Comparison of ENCODE assay signal across 16 cellular contexts in genomic region chr16:27404163-27404823, GRCh38. TPM values are rescaled to one million over a fixed set of nuclear protein-coding genes. Genes with fewer than 3 reads are reported as not detected.
DNase-seq lines count a peak whose midpoint lies in the region; ATAC-seq, FAIRE-seq and TF ChIP-seq lines count a peak whose summit lies in the region.
"Had no signal": no experiment of that assay in that cellular context is flagged by ENCODE, and none has a peak within 500 bp of the region (broad histone marks: within the 10 kb centered on the region; RNA-seq: fewer than 3 reads in every experiment).

No MANE protein-coding gene starts in this region.

- no peak overlapping the region for H2AK5ac ChIP-seq in H1 (ENCODE audit: low read depth, low read length)

- no peak for TF ChIP-seq RAD21 in H1 (IDR thresholded peaks at IDR 0.05 in 1 of 2, conservative IDR thresholded peaks at IDR 0.05 in 1 of 2; ENCODE audit: low read depth in 2 of 2, low read length in 2 of 2)

- no peak overlapping the region for H3K23ac ChIP-seq in H1 (ENCODE audit: insufficient read length)

- H3K18ac ChIP-seq in H1 (ENCODE audit: extremely low read depth, low read length) = no peak overlapping the region

- peaks cover 60% of the 10 kb centered on the region for H3K36me3 Mint-ChIP-seq in activated CD4-positive, alpha-beta T cell treated with anti-CD3 and anti-CD28 coated beads for 36 hours (ENCODE audit: low read depth)
- peaks cover 38% of the 10 kb centered on the region for H3K36me3 Mint-ChIP-seq in T-helper 1 cell treated with Interleukin-12 subunit alpha and Interleukin-12 subunit beta and Interleukin-4 antibody, amounts not matched to agents 30 μg/mL and 1 μg/mL, for 36 hours (ENCODE audit: low read depth)
- H3K36me3 Mint-ChIP-seq in stimulated activated memory B cell treated with anti-CD40 and anti-IgM and Interleukin-4, amounts not matched to agents 10 μg/mL and 1 μg/mL and 100 μg/mL, for 72 hours = peaks cover 46% of the 10 kb centered on the region

- H2BK120ac ChIP-seq in H1 (replicated peaks; ENCODE audit: low read depth, low read length) = no peak overlapping the region

- no peak for TF ChIP-seq CTCF in H1 (IDR thresholded peaks at IDR 0.05; ENCODE audit: control extremely low read depth in 1 of 3, insufficient read depth in 1 of 3, low read depth in 1 of 3, low read length in 3 of 3)
- TF ChIP-seq CTCF in hepatocyte (IDR thresholded peaks at IDR 0.05; ENCODE audit: poor library complexity) = no peak

- H3K9me3 ChIP-seq in H1 (ENCODE audit: insufficient read depth in 2 of 2, low read depth in 1 of 2, low read length in 1 of 2) (no peaks in the 10 kb centered on the region), hepatocyte (ENCODE audit: low read depth) (no peaks in the 10 kb centered on the region)
- H3K9me3 ChIP-seq: ascending aorta, gastrocnemius medialis had no signal

- no peak overlapping the region for H3K9ac ChIP-seq in H1 (replicated peaks in 1 of 4; ENCODE audit: extremely low read depth in 1 of 4, low read depth in 3 of 4, low read length in 3 of 4)

- no peaks in the 10 kb centered on the region for H4K20me1 ChIP-seq in H1 (replicated peaks in 1 of 2; ENCODE audit: control insufficient read depth in 1 of 2, insufficient read depth in 2 of 2, low read length in 2 of 2)
- no peaks in the 10 kb centered on the region for H4K20me1 ChIP-seq in hepatocyte (ENCODE audit: insufficient read depth, poor library complexity, severe bottlenecking)

- H2AFZ ChIP-seq in H1 (ENCODE audit: low read length) (no peak overlapping the region), hepatocyte (no peak overlapping the region)

- no peak overlapping the region for H4K5ac ChIP-seq in H1 (ENCODE audit: insufficient read length, low read depth, low read length)

- intact Hi-C loops in activated CD4-positive, alpha-beta T cell treated with anti-CD3 and anti-CD28 coated beads for 36 hours (cut with DNase I, micrococcal nuclease) = loop anchor here in 1 of 2 experiments (1.0 to 10.0 kb wide), 2 partner anchors 25 to 791 kb away; no protein-coding TSS in a partner anchor

- FAIRE-seq in H1 (lab: Jason Lieb, UNC) = no peak

- peak; percentile 69 for DNase-seq in activated CD4-positive, alpha-beta T cell treated with anti-CD3 and anti-CD28 coated beads for 36 hours
- no peak for DNase-seq in activated CD4-positive, alpha-beta T cell treated with anti-CD3 and anti-CD28 coated beads, Interleukin-2, amount 50 U/mL, for 1 hour
- DNase-seq in H1 (ENCODE audit: low read depth in 1 of 2, low spot score in 2 of 2) (no peak), NCI-H774 (lab: John Stamatoyannopoulos, UW) (no peak), hepatocyte (ENCODE audit: low spot score) (no peak)
- DNase-seq: 8988T; activated CD4-positive, CD25-positive, alpha-beta regulatory T cell treated with anti-CD3 and anti-CD28 coated beads, Interleukin-2, amount 50 U/mL, for 72 hours; DMS153; gastrocnemius medialis; left cardiac atrium; occipital lobe; SHP77 treated with DMSO at 0.1 percent for 48 hours had no signal

- H2BK15ac ChIP-seq in H1 (ENCODE audit: low read length) = peak overlapping the region; percentile 46; the same call in 1 of the 2 replicates

- H2BK20ac ChIP-seq in H1 (ENCODE audit: low read length) = no peak overlapping the region

- CTCF ChIA-PET in activated CD4-positive, alpha-beta T cell treated with anti-CD3 and anti-CD28 coated beads for 36 hours (lab: Charles Lee) = interaction anchor here (0.6 to 7.4 kb wide), 10 partner anchors 10 to 234 kb away, joined by 3 to 51 read pairs (median 4); no protein-coding TSS in a partner anchor
- CTCF ChIA-PET in H1 (lab: Charles Lee; ENCODE audit: partially characterized antibody) = interaction anchor here (0.9 to 1.6 kb wide), 7 partner anchors 11 to 143 kb away, joined by 3 to 6 read pairs (median 3); no protein-coding TSS in a partner anchor

- no peaks in the 10 kb centered on the region for H3K27me3 Mint-ChIP-seq in activated CD4-positive, alpha-beta T cell treated with anti-CD3 and anti-CD28 coated beads for 36 hours
- no peaks in the 10 kb centered on the region for H3K27me3 Mint-ChIP-seq in T-helper 1 cell treated with Interleukin-12 subunit alpha and Interleukin-12 subunit beta and Interleukin-4 antibody, amounts not matched to agents 30 μg/mL and 1 μg/mL, for 36 hours (ENCODE audit: low read depth)
- no peaks in the 10 kb centered on the region for H3K27me3 Mint-ChIP-seq in stimulated activated memory B cell treated with anti-CD40 and anti-IgM and Interleukin-4, amounts not matched to agents 10 μg/mL and 1 μg/mL and 100 μg/mL, for 72 hours

- H3K9me3 Mint-ChIP-seq in activated CD4-positive, alpha-beta T cell treated with anti-CD3 and anti-CD28 coated beads for 36 hours (ENCODE audit: low read depth) = no peaks in the 10 kb centered on the region
- H3K9me3 Mint-ChIP-seq in T-helper 1 cell treated with Interleukin-12 subunit alpha and Interleukin-12 subunit beta and Interleukin-4 antibody, amounts not matched to agents 30 μg/mL and 1 μg/mL, for 36 hours = no peaks in the 10 kb centered on the region
- H3K9me3 Mint-ChIP-seq in stimulated activated memory B cell treated with anti-CD40 and anti-IgM and Interleukin-4, amounts not matched to agents 10 μg/mL and 1 μg/mL and 100 μg/mL, for 72 hours = peaks cover 3% of the 10 kb centered on the region

- no peak overlapping the region for H4K91ac ChIP-seq in H1 (replicated peaks; ENCODE audit: insufficient read length, low read length)

- H3K56ac ChIP-seq in H1 (replicated peaks; ENCODE audit: insufficient read length, low read depth, low read length) = no peak overlapping the region

- peak overlapping the region; percentile 42 for H3K4ac ChIP-seq in H1 (replicated peaks; ENCODE audit: insufficient read length, low read depth, low read length)

- no peak overlapping the region for H3K27ac ChIP-seq in H1 (ENCODE audit: low read depth, low read length)
- H3K27ac ChIP-seq in hepatocyte = no peak overlapping the region
- H3K27ac ChIP-seq: ascending aorta, gastrocnemius medialis had no signal

- H3K79me2 ChIP-seq in H1 (ENCODE audit: control insufficient read depth in 1 of 2, insufficient read depth in 2 of 2, low read length in 2 of 2) (no peaks in the 10 kb centered on the region), hepatocyte (no peaks in the 10 kb centered on the region)

- H3K4me3 ChIP-seq in H1 (ENCODE audit: extremely low read depth in 1 of 4, insufficient read depth in 2 of 4, low read depth in 3 of 4, low read length in 4 of 4) = no peak overlapping the region
- no peak overlapping the region for H3K4me3 ChIP-seq in hepatocyte
- H3K4me3 ChIP-seq: ascending aorta, gastrocnemius medialis had no signal

- peaks cover 0 to 6% (median 4%) of the 10 kb centered on the region in 4 experiments; a peak in 3 of 7 replicates for H3K4me1 ChIP-seq in H1 (replicated peaks in 1 of 4; ENCODE audit: control insufficient read depth in 3 of 4, insufficient read depth in 4 of 4, low read length in 3 of 4)
- no peaks in the 10 kb centered on the region for H3K4me1 ChIP-seq in hepatocyte (ENCODE audit: insufficient read depth)
- H3K4me1 ChIP-seq: gastrocnemius medialis had no signal

- ATAC-seq in activated CD4-positive, alpha-beta T cell treated with anti-CD3 and anti-CD28 coated beads for 36 hours = no peak
- no peak for ATAC-seq in stimulated activated memory B cell treated with anti-CD40 and anti-IgM and Interleukin-4, amounts not matched to agents 10 μg/mL and 1 μg/mL and 100 μg/mL, for 72 hours
- no peak for ATAC-seq in HG03432 (IDR thresholded peaks at IDR 0.05; ENCODE audit: unreplicated experiment)
- ATAC-seq: gastrocnemius medialis, left cardiac atrium had no signal

- H3K27me3 ChIP-seq in H1 (replicated peaks in 1 of 4; ENCODE audit: control insufficient read depth in 3 of 4, extremely low read depth in 1 of 4, insufficient read depth in 3 of 4, low read length in 3 of 4) (no peaks in the 10 kb centered on the region; a peak in 1 of 7 replicates), hepatocyte (no peaks in the 10 kb centered on the region)
- H3K27me3 ChIP-seq: ascending aorta had no signal

- no peak overlapping the region for H2BK12ac ChIP-seq in H1 (ENCODE audit: low read depth, low read length)

- H3K9me2 ChIP-seq in hepatocyte (replicated peaks; ENCODE audit: insufficient read depth) = no peaks in the 10 kb centered on the region

- no peak overlapping the region for H3K14ac ChIP-seq in H1 (ENCODE audit: insufficient read length)

- H3K23me2 ChIP-seq in H1 (ENCODE audit: low read depth, low read length) = no peaks in the 10 kb centered on the region

- no peak for TF ChIP-seq POLR2A in H1 (IDR thresholded peaks at IDR 0.05; ENCODE audit: control extremely low read depth in 1 of 2, low read depth in 2 of 2, low read length in 2 of 2)

- 91% methylated on average over 10 of the region's 10 CpGs; no CpG with 5 or more reads in 1 of the 2 experiments for WGBS in H1 (ENCODE audit: extremely low coverage in 1 of 2, insufficient coverage in 1 of 2, insufficient read length in 1 of 2, insufficient replicate concordance in 2 of 2, low coverage in 1 of 2, low lambda C conversion rate in 2 of 2, missing lambda C conversion rate in 1 of 2), 2 experiments
- WGBS in hepatocyte (ENCODE audit: low lambda C conversion rate, missing lambda C conversion rate) = 90% methylated on average over 10 of the region's 10 CpGs

- peak overlapping the region; percentile 99 for H3K4me3 Mint-ChIP-seq in activated CD4-positive, alpha-beta T cell treated with anti-CD3 and anti-CD28 coated beads for 36 hours
- peak overlapping the region; percentile 98 for H3K4me3 Mint-ChIP-seq in T-helper 1 cell treated with Interleukin-12 subunit alpha and Interleukin-12 subunit beta and Interleukin-4 antibody, amounts not matched to agents 30 μg/mL and 1 μg/mL, for 36 hours
- peak overlapping the region; percentile 98 for H3K4me3 Mint-ChIP-seq in stimulated activated memory B cell treated with anti-CD40 and anti-IgM and Interleukin-4, amounts not matched to agents 10 μg/mL and 1 μg/mL and 100 μg/mL, for 72 hours

- no peak overlapping the region for H4K8ac ChIP-seq in H1 (ENCODE audit: extremely low read depth, insufficient read depth, low read length)

- H3K27ac Mint-ChIP-seq in activated CD4-positive, alpha-beta T cell treated with anti-CD3 and anti-CD28 coated beads for 36 hours = peak overlapping the region; percentile 97
- peak overlapping the region; percentile 97 for H3K27ac Mint-ChIP-seq in T-helper 1 cell treated with Interleukin-12 subunit alpha and Interleukin-12 subunit beta and Interleukin-4 antibody, amounts not matched to agents 30 μg/mL and 1 μg/mL, for 36 hours
- H3K27ac Mint-ChIP-seq in stimulated activated memory B cell treated with anti-CD40 and anti-IgM and Interleukin-4, amounts not matched to agents 10 μg/mL and 1 μg/mL and 100 μg/mL, for 72 hours = peak overlapping the region; percentile 94

- H3K36me3 ChIP-seq in H1 (ENCODE audit: control insufficient read depth in 2 of 4, insufficient read depth in 4 of 4, low read length in 3 of 4) (no peaks in the 10 kb centered on the region), hepatocyte (replicated peaks; ENCODE audit: insufficient read depth, low read depth) (no peaks in the 10 kb centered on the region)
- H3K36me3 ChIP-seq: ascending aorta, gastrocnemius medialis had no signal

- H3K4me2 ChIP-seq in H1 (ENCODE audit: insufficient read depth in 1 of 2, low read depth in 2 of 2, low read length in 2 of 2) (no peak overlapping the region), hepatocyte (no peak overlapping the region)

- peaks cover 57% of the 10 kb centered on the region for H3K4me1 Mint-ChIP-seq in activated CD4-positive, alpha-beta T cell treated with anti-CD3 and anti-CD28 coated beads for 36 hours
- peaks cover 61% of the 10 kb centered on the region for H3K4me1 Mint-ChIP-seq in T-helper 1 cell treated with Interleukin-12 subunit alpha and Interleukin-12 subunit beta and Interleukin-4 antibody, amounts not matched to agents 30 μg/mL and 1 μg/mL, for 36 hours (ENCODE audit: low read depth)
- H3K4me1 Mint-ChIP-seq in stimulated activated memory B cell treated with anti-CD40 and anti-IgM and Interleukin-4, amounts not matched to agents 10 μg/mL and 1 μg/mL and 100 μg/mL, for 72 hours = peaks cover 89% of the 10 kb centered on the region

- TF ChIP-seq EP300 in H1 (IDR thresholded peaks at IDR 0.05; ENCODE audit: borderline replicate concordance in 1 of 2, low read depth in 2 of 2, low read length in 2 of 2) = no peak

- POLR2A ChIA-PET in activated CD4-positive, alpha-beta T cell treated with anti-CD3 and anti-CD28 coated beads for 36 hours (lab: Charles Lee) = interaction anchor here (0.9 to 8.4 kb wide), 13 partner anchors 17 to 201 kb away, joined by 3 to 103 read pairs (median 8); partner anchors contain the start of gene KDM8
- POLR2A ChIA-PET in H1 (lab: Charles Lee; ENCODE audit: partially characterized antibody) = no interaction called here

- no peak overlapping the region for H2BK5ac ChIP-seq in H1 (ENCODE audit: low read depth, low read length)

- H3K79me1 ChIP-seq in H1 (ENCODE audit: low read depth, low read length) = no peaks in the 10 kb centered on the region

RNA-seq across cellular contexts. Expression of gene IL21R, which starts 2.3 kb away (rescaled TPM):
- total RNA-seq in activated CD4-positive, alpha-beta T cell treated with anti-CD3 and anti-CD28 coated beads for 36 hours = 10 to 100 TPM; 61.8 to 73.5 TPM
- 0.34 TPM in 2 replicates for total RNA-seq in H1 (2021; fragmentation: NEBNext Ultra II Directional; extraction: Animal tissue kit (Norgen Biotek cat#: 25700))
- polyA plus RNA-seq in H1 (2011; rRNA removed) (0.70 and 0.75 TPM in 2 replicates), hepatocyte (not detected in 2 replicates)
- 0.79 TPM for polyA plus RNA-seq in H1 (2011; cell fraction: cytosol; rRNA removed)
- 0.43 TPM for polyA plus RNA-seq in H1 (2011; cell fraction: nucleus; rRNA removed)
- polyA plus RNA-seq in H1 (2012, experiment 1 of 2) = 0.29 to 0.58 TPM (median 0.34 TPM) in 4 replicates
- 0.33 TPM for polyA plus RNA-seq in H1 (2012, experiment 2 of 2)
- polyA plus RNA-seq in H1 (2013, experiment 1 of 2) = 0.97 TPM
- polyA plus RNA-seq in H1 (2013, experiment 2 of 2) = 0.96 TPM
- polyA minus RNA-seq in H1 (2011; rRNA and poly(A)+ RNA removed) = 1.1 and 1.9 TPM in 2 replicates
- polyA minus RNA-seq in H1 (2011; cell fraction: cytosol; rRNA and poly(A)+ RNA removed) = not detected
- not detected for polyA minus RNA-seq in H1 (2011; cell fraction: nucleus; rRNA and poly(A)+ RNA removed)
- total RNA-seq in hepatocyte = 0.10 and 0.16 TPM in 2 replicates
- total RNA-seq: occipital lobe had no signal

Comparison
In these comparisons a context has a peak if more than half of its experiments do, and no peak if none do; other contexts are left out.
1. RNA of gene IL21R, which starts 2.3 kb away (total RNA-seq): 61.8 to 73.5 TPM in activated CD4-positive, alpha-beta T cell treated with anti-CD3 and anti-CD28 coated beads for 36 hours; 0.34 TPM in H1 and 0.10 to 0.16 TPM in hepatocyte; every median in the first group is over 10 times any median in the second.
2. Peak in every context shown above with its lines, with median percentiles within 50 percentile points of each other: H3K27ac Mint-ChIP-seq and H3K4me3 Mint-ChIP-seq.